Comparison of ENCODE assay signal across 8 cellular contexts in genomic region chr20:35541783-35542662, GRCh38. TPM values are rescaled to one million over a fixed set of nuclear protein-coding genes. Genes with fewer than 3 reads are reported as not detected.
A peak's percentile ranks its signal among the peaks of the same experiment; 100 is the strongest.
DNase-seq lines count a peak whose midpoint lies in the region; ATAC-seq, FAIRE-seq and TF ChIP-seq lines count a peak whose summit lies in the region.

Gene ERGIC3, plus strand, starts transcription at chr20:35542078. Its CDS starts 20 bp downstream, at chr20:35542098.

- H3K79me2 ChIP-seq in ACC112 (ENCODE audit: control insufficient read depth, insufficient read depth, low read length, unreplicated experiment), result peaks cover 4% of the 10 kb centered on the region

- H3K27ac ChIP-seq in ACC112 (ENCODE audit: low read depth, low read length), result 0 out of 2 replicates have a peak within 1 kb of the TSS, but pooled peaks have one; percentile 16

- no peak for TF ChIP-seq CTCF in WI38 (IDR thresholded peaks at IDR 0.05; ENCODE audit: low read depth, low read length)
- no peak for TF ChIP-seq CTCF in bronchial epithelial cell (IDR thresholded peaks at IDR 0.05; ENCODE audit: insufficient read depth, low read length, severe bottlenecking)

- H3K36me3 ChIP-seq in ACC112 (ENCODE audit: insufficient read depth, low read length), result peaks cover 7% of the 10 kb centered on the region; the same call in 1 of the 2 replicates
- peaks cover 9% of the 10 kb centered on the region for H3K36me3 ChIP-seq in bronchial epithelial cell (ENCODE audit: control insufficient read depth, insufficient read depth, low read length)

- peaks cover 5% of the 10 kb centered on the region for H3K4me1 ChIP-seq in ACC112 (ENCODE audit: control insufficient read depth, insufficient read depth, low read length, unreplicated experiment)

- no peaks in the 10 kb centered on the region for H3K27me3 ChIP-seq in ACC112 (ENCODE audit: insufficient read depth, low read length)
- H3K27me3 ChIP-seq in bronchial epithelial cell (ENCODE audit: control insufficient read depth, insufficient read depth, low read length), result no peaks in the 10 kb centered on the region

- DNase-seq in NCI-H226, result peak; percentile 90
- DNase-seq in bronchial epithelial cell (ENCODE audit: low read depth), result peak; percentile 85
- DNase-seq in iPS-NIHi7 (ENCODE audit: extremely low spot score), result peak; percentile 97
- peak; percentile 89 for DNase-seq in smooth muscle cell of the brain vasculature (ENCODE audit: low read depth, low spot score)

- H2AFZ ChIP-seq in ACC112 (ENCODE audit: low read length, unreplicated experiment), result peak within 1 kb of the TSS; percentile 85

- no peak for FAIRE-seq in bronchial epithelial cell (lab: Jason Lieb, UNC)

- peak within 1 kb of the TSS; percentile 82 for H3K4me3 ChIP-seq in ACC112 (ENCODE audit: low read depth, low read length)
- H3K4me3 ChIP-seq in WI38 (ENCODE audit: low read depth, low read length), result peak within 1 kb of the TSS; percentile 87
- H3K4me3 ChIP-seq in bronchial epithelial cell (ENCODE audit: low read depth, low read length), result peak within 1 kb of the TSS; percentile 100

- ATAC-seq in GM18873 (IDR thresholded peaks at IDR 0.05; ENCODE audit: low FRiP score, unreplicated experiment), result peak; percentile 74
- ATAC-seq in HG03139 (IDR thresholded peaks at IDR 0.05; ENCODE audit: unreplicated experiment), result peak; percentile 82

RNA-seq across cellular contexts. Expression of gene ERGIC3, which starts in this region (rescaled TPM):
- 354 and 460 TPM in 2 replicates for total RNA-seq in bronchial epithelial cell

Comparison
In these comparisons a context has a peak if more than half of its experiments do, and no peak if none do; other contexts are left out.
1. Peak in every context shown above with its lines: DNase-seq, ATAC-seq, H3K4me3 ChIP-seq and H3K27ac ChIP-seq.